Comparison of ENCODE assay signal across 18 cellular contexts in genomic region chr1:89697397-89697796, GRCh38.
DNase-seq lines count a peak whose midpoint lies in the region; ATAC-seq and TF ChIP-seq lines count a peak whose summit lies in the region.
"Had no signal": no experiment of that assay in that cellular context is flagged by ENCODE, and none has a peak within 500 bp of the region (broad histone marks: within the 10 kb centered on the region; RNA-seq: fewer than 3 reads in every experiment).

No MANE protein-coding gene starts in this region.

- H3K4me1 Mint-ChIP-seq in activated CD4-positive, alpha-beta T cell treated with anti-CD3 and anti-CD28 coated beads, Interleukin-2, amount 10 ng/mL, durations not matched to agents 7 days and 5 days, result peaks cover 77% of the 10 kb centered on the region
- H3K4me1 Mint-ChIP-seq in activated naive CD8-positive, alpha-beta T cell treated with anti-CD3 and anti-CD28 coated beads, Interleukin-2, amount 10 ng/mL, durations not matched to agents 7 days and 5 days, result peaks cover 67% of the 10 kb centered on the region
- H3K4me1 Mint-ChIP-seq in natural killer cell, result peaks cover 78 to 83% of the 10 kb centered on the region in 2 donors

- no peak for DNase-seq in activated CD4-positive, alpha-beta T cell treated with anti-CD3 and anti-CD28 coated beads, Interleukin-2, amount 10 ng/mL, durations not matched to agents 7 days and 5 days
- no peak for DNase-seq in activated CD4-positive, alpha-beta T cell treated with anti-CD3 and anti-CD28 coated beads, Interleukin-2, amount 50 U/mL, for 48 hours
- DNase-seq in GM04503 (ENCODE audit: low read depth) (peak; percentile 58), natural killer cell (no peak), dedifferentiated amniotic fluid mesenchymal stem cell (ENCODE audit: extremely low spot score) (no peak)
- DNase-seq in activated naive CD8-positive, alpha-beta T cell treated with anti-CD3 and anti-CD28 coated beads, Interleukin-2, amount 10 ng/mL, durations not matched to agents 7 days and 5 days, result no peak
- DNase-seq: EL; erythroblast; HCEC 1CT; MG63; mucosa of descending colon; Peyer's patch; right lobe of liver; stimulated activated naive CD4-positive, alpha-beta T cell; transverse colon had no signal

- POLR2A ChIA-PET in activated CD4-positive, alpha-beta T cell treated with anti-CD3 and anti-CD28 coated beads, Interleukin-2, amount 10 ng/mL, durations not matched to agents 7 days and 5 days (lab: Charles Lee), result no interaction called here
- POLR2A ChIA-PET in activated naive CD8-positive, alpha-beta T cell treated with anti-CD3 and anti-CD28 coated beads, Interleukin-2, amount 10 ng/mL, durations not matched to agents 7 days and 5 days (lab: Charles Lee), result no interaction called here

- CTCF ChIA-PET in activated CD4-positive, alpha-beta T cell treated with anti-CD3 and anti-CD28 coated beads, Interleukin-2, amount 10 ng/mL, durations not matched to agents 7 days and 5 days (lab: Charles Lee), result no interaction called here

- ATAC-seq in activated naive CD8-positive, alpha-beta T cell treated with anti-CD3 and anti-CD28 coated beads, Interleukin-2, amount 10 ng/mL, durations not matched to agents 7 days and 5 days (ENCODE audit: low read depth), result no peak
- ATAC-seq in natural killer cell (no peak), GM19397 (IDR thresholded peaks at IDR 0.05; ENCODE audit: unreplicated experiment) (no peak), GM21381 (IDR thresholded peaks at IDR 0.05; ENCODE audit: unreplicated experiment) (no peak)
- ATAC-seq: mucosa of descending colon, right lobe of liver had no signal

- H3K27ac Mint-ChIP-seq in activated CD4-positive, alpha-beta T cell treated with anti-CD3 and anti-CD28 coated beads, Interleukin-2, amount 10 ng/mL, durations not matched to agents 7 days and 5 days, result peak overlapping the region; percentile 90
- peak overlapping the region; percentile 61 for H3K27ac Mint-ChIP-seq in activated naive CD8-positive, alpha-beta T cell treated with anti-CD3 and anti-CD28 coated beads, Interleukin-2, amount 10 ng/mL, durations not matched to agents 7 days and 5 days
- peak overlapping the region; percentile 86 to 94 for H3K27ac Mint-ChIP-seq in natural killer cell

- H3K27me3 Mint-ChIP-seq in activated CD4-positive, alpha-beta T cell treated with anti-CD3 and anti-CD28 coated beads, Interleukin-2, amount 10 ng/mL, durations not matched to agents 7 days and 5 days, result no peaks in the 10 kb centered on the region
- H3K27me3 Mint-ChIP-seq in activated naive CD8-positive, alpha-beta T cell treated with anti-CD3 and anti-CD28 coated beads, Interleukin-2, amount 10 ng/mL, durations not matched to agents 7 days and 5 days, result no peaks in the 10 kb centered on the region
- no peaks in the 10 kb centered on the region for H3K27me3 Mint-ChIP-seq in natural killer cell (ENCODE audit: low read depth in 2 of 2)
- H3K27me3 Mint-ChIP-seq: IgD-negative memory B cell had no signal

- TF ChIP-seq CTCF in natural killer cell (IDR thresholded peaks at IDR 0.05), result no peak

- no peak overlapping the region for H3K4me3 Mint-ChIP-seq in activated CD4-positive, alpha-beta T cell treated with anti-CD3 and anti-CD28 coated beads, Interleukin-2, amount 10 ng/mL, durations not matched to agents 7 days and 5 days
- H3K4me3 Mint-ChIP-seq in activated naive CD8-positive, alpha-beta T cell treated with anti-CD3 and anti-CD28 coated beads, Interleukin-2, amount 10 ng/mL, durations not matched to agents 7 days and 5 days, result no peak overlapping the region
- peak overlapping the region; percentile 87 for H3K4me3 Mint-ChIP-seq in natural killer cell
- H3K4me3 Mint-ChIP-seq: IgD-negative memory B cell had no signal

- H3K36me3 Mint-ChIP-seq in activated CD4-positive, alpha-beta T cell treated with anti-CD3 and anti-CD28 coated beads, Interleukin-2, amount 10 ng/mL, durations not matched to agents 7 days and 5 days (ENCODE audit: low read depth), result peaks cover 86% of the 10 kb centered on the region
- H3K36me3 Mint-ChIP-seq in activated naive CD8-positive, alpha-beta T cell treated with anti-CD3 and anti-CD28 coated beads, Interleukin-2, amount 10 ng/mL, durations not matched to agents 7 days and 5 days, result peaks cover 40% of the 10 kb centered on the region
- H3K36me3 Mint-ChIP-seq in natural killer cell, result no peaks in the 10 kb centered on the region

- intact Hi-C loops in natural killer cell (cut with micrococcal nuclease), result no loop called here

- peaks cover 4% of the 10 kb centered on the region for H3K9me3 Mint-ChIP-seq in activated CD4-positive, alpha-beta T cell treated with anti-CD3 and anti-CD28 coated beads, Interleukin-2, amount 10 ng/mL, durations not matched to agents 7 days and 5 days
- H3K9me3 Mint-ChIP-seq in activated naive CD8-positive, alpha-beta T cell treated with anti-CD3 and anti-CD28 coated beads, Interleukin-2, amount 10 ng/mL, durations not matched to agents 7 days and 5 days, result no peaks in the 10 kb centered on the region
- H3K9me3 Mint-ChIP-seq in natural killer cell, result no peaks in the 10 kb centered on the region
- H3K9me3 Mint-ChIP-seq: IgD-negative memory B cell had no signal
